8 cellular contexts compared by ENCODE assay signal in genomic region chr1:228457396-228458176, GRCh38. TPM values are rescaled to one million over a fixed set of nuclear protein-coding genes. Genes with fewer than 3 reads are reported as not detected.
DNase-seq lines count a peak whose midpoint lies in the region; ATAC-seq and TF ChIP-seq lines count a peak whose summit lies in the region.

No MANE protein-coding gene starts in this region.

- peak; percentile 82 for TF ChIP-seq POLR2A in Raji (IDR thresholded peaks at IDR 0.05; ENCODE audit: insufficient read depth, low read depth, low read length)

- H3K9ac ChIP-seq in neuronal stem cell (ENCODE audit: low read depth, low read length, poor library complexity) = peak overlapping the region; percentile 80
- no peak overlapping the region for H3K9ac ChIP-seq in subcutaneous abdominal adipose tissue (ENCODE audit: low read length in 5 of 5)

- H3K27me3 ChIP-seq in neuronal stem cell (ENCODE audit: control insufficient read depth in 3 of 3, insufficient read depth in 3 of 3, low read depth in 1 of 3, low read length in 3 of 3) = peaks cover 0 to 16% (median 0%) of the 10 kb centered on the region in 3 experiments
- peaks cover 10 to 32% (median 24%) of the 10 kb centered on the region in 5 donors for H3K27me3 ChIP-seq in subcutaneous abdominal adipose tissue (ENCODE audit: control insufficient read depth in 5 of 5, insufficient read depth in 4 of 5, low read length in 5 of 5)

- H3K23ac ChIP-seq in neuronal stem cell (ENCODE audit: low read depth, low read length, poor library complexity) = peak overlapping the region; percentile 94

- peak overlapping the region; percentile 78 for H2AFZ ChIP-seq in neuronal stem cell (ENCODE audit: low read length)

- H3K27ac ChIP-seq in neuronal stem cell (replicated peaks; ENCODE audit: low read length) (peak overlapping the region; percentile 88), subcutaneous abdominal adipose tissue (ENCODE audit: low read depth, low read length) (no peak overlapping the region)

- no peak overlapping the region for H3K4ac ChIP-seq in neuronal stem cell (ENCODE audit: low read length)

- H2BK5ac ChIP-seq in neuronal stem cell (ENCODE audit: low read length) = no peak overlapping the region

- peak overlapping the region; percentile 44 for H3K14ac ChIP-seq in neuronal stem cell (ENCODE audit: low read length)

- no peaks in the 10 kb centered on the region for H3K9me3 ChIP-seq in neuronal stem cell (replicated peaks in 1 of 2; ENCODE audit: control insufficient read depth in 2 of 2, insufficient read depth in 1 of 2, low read depth in 1 of 2, low read length in 2 of 2)
- no peaks in the 10 kb centered on the region for H3K9me3 ChIP-seq in subcutaneous abdominal adipose tissue (ENCODE audit: control insufficient read depth in 5 of 5, low read length in 5 of 5)

- peaks cover 0 to 11% of the 10 kb centered on the region in 2 donors for H3K36me3 ChIP-seq in neuronal stem cell (replicated peaks in 1 of 2; ENCODE audit: control insufficient read depth in 2 of 2, insufficient read depth in 2 of 2, low read length in 2 of 2)
- no peaks in the 10 kb centered on the region for H3K36me3 ChIP-seq in subcutaneous abdominal adipose tissue (ENCODE audit: control insufficient read depth in 5 of 5, insufficient read depth in 5 of 5, low read length in 5 of 5)

- H2AK5ac ChIP-seq in neuronal stem cell (ENCODE audit: low read depth, low read length) = no peak overlapping the region

- no peak overlapping the region for H4K8ac ChIP-seq in neuronal stem cell (ENCODE audit: low read depth, low read length)

- in situ Hi-C loops in KBM-7 (cut with MboI; ENCODE audit: low pct_unique_long_range_greater_than_20kb, low sequenced_read_pairs) = no loop called here

- ATAC-seq in GM21737 (IDR thresholded peaks at IDR 0.05; ENCODE audit: unreplicated experiment) = peak; percentile 80

- H2BK120ac ChIP-seq in neuronal stem cell (ENCODE audit: low read depth, low read length) = no peak overlapping the region

- peak overlapping the region; percentile 81 for H2BK15ac ChIP-seq in neuronal stem cell (ENCODE audit: low read length)

- peak; percentile 97 for DNase-seq in Daoy (ENCODE audit: low read depth)
- DNase-seq in KBM-7 = peak; percentile 99
- peak; percentile 74 for DNase-seq in activated gamma-delta T cell treated with anti-CD3 and anti-CD28 coated beads, Interleukin-2, amount 50 U/mL, for 16 hours (ENCODE audit: low read depth)
- DNase-seq in foreskin melanocyte = peak; percentile 99
- peak; percentile 98 for DNase-seq in neuronal stem cell (ENCODE audit: low spot score)

- no peak overlapping the region for H4K91ac ChIP-seq in neuronal stem cell (ENCODE audit: low read depth, low read length, poor library complexity)

- H3K4me1 ChIP-seq in neuronal stem cell (ENCODE audit: control insufficient read depth in 2 of 2, insufficient read depth in 1 of 2, low read depth in 1 of 2, low read length in 2 of 2) (peaks cover 3 to 11% of the 10 kb centered on the region in 2 donors), subcutaneous abdominal adipose tissue (ENCODE audit: control insufficient read depth in 5 of 5, insufficient read depth in 5 of 5, low read length in 5 of 5) (peaks cover 0 to 26% (median 23%) of the 10 kb centered on the region in 5 donors)

- no CpG with 5 or more reads among the region's 74 CpGs for WGBS in neuronal stem cell (ENCODE audit: extremely low coverage in 2 of 2, insufficient read length in 2 of 2, insufficient replicate concordance in 1 of 2), 2 donors

- H3K79me1 ChIP-seq in neuronal stem cell (ENCODE audit: low read depth, low read length) = no peaks in the 10 kb centered on the region

- H2BK12ac ChIP-seq in neuronal stem cell (ENCODE audit: low read length) = peak overlapping the region; percentile 42

- peak overlapping the region; percentile 81 for H3K4me2 ChIP-seq in neuronal stem cell (ENCODE audit: insufficient read depth, low read length, poor library complexity, severe bottlenecking)

- H3K18ac ChIP-seq in neuronal stem cell (ENCODE audit: low read length) = peak overlapping the region; percentile 96

- H3K4me3 ChIP-seq in neuronal stem cell (ENCODE audit: low read length in 2 of 2) (peak overlapping the region; percentile 70 to 94), subcutaneous abdominal adipose tissue (ENCODE audit: low read depth in 1 of 5, low read length in 5 of 5) (peak overlapping the region; percentile 49 to 66 (median 59))

RNA-seq across cellular contexts. Expression of gene RNF187, which starts 29.6 kb away (rescaled TPM):
- 40.5 and 43.1 TPM in 2 replicates for total RNA-seq in Daoy (2014; rRNA removed; shearing (Covaris generic))
- polyA plus RNA-seq in neuronal stem cell (2013, experiment 1 of 2) = 35.9 TPM
- polyA plus RNA-seq in neuronal stem cell (2013, experiment 2 of 2) = 35.7 TPM

RNA-seq across cellular contexts. Expression of gene TRIM17, which starts 40.9 kb away (rescaled TPM):
- not detected in 2 replicates for total RNA-seq in Daoy (2014; rRNA removed; shearing (Covaris generic))
- 4.1 TPM for polyA plus RNA-seq in neuronal stem cell (2013, experiment 1 of 2)
- 3.7 TPM for polyA plus RNA-seq in neuronal stem cell (2013, experiment 2 of 2)

RNA-seq across cellular contexts. Expression of gene TRIM11, which starts 51.0 kb away (rescaled TPM):
- 20.7 and 32.6 TPM in 2 replicates for total RNA-seq in Daoy (2014; rRNA removed; shearing (Covaris generic))
- polyA plus RNA-seq in neuronal stem cell (2013, experiment 1 of 2) = 13.5 TPM
- 13.3 TPM for polyA plus RNA-seq in neuronal stem cell (2013, experiment 2 of 2)
